ENCODE assay signal across 20 cellular contexts in the genomic region with DNA sequence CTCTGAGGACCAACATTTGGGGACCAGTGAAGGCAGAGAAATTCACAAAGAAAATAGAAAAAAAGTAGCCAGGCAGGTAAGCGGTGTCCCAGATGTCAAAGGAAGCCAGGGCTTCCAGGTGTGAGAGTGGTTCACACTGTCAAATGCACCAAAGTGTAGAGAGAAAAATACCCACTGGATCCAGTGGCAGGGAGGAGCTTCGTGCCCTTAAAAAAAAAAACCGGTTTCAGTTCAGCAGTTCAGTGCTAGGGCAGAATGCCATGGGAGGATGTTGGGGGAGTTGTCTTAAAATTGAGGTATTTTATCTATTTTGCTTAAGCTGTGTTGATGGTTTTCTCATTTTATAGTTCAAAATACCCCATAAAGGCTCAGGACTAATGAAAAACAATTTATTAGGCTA. TPM values are rescaled to one million over a fixed set of nuclear protein-coding genes. Genes with fewer than 3 reads are reported as not detected.
A peak's percentile ranks its signal among the peaks of the same experiment; 100 is the strongest.
DNase-seq lines count a peak whose midpoint lies in the region; ATAC-seq and FAIRE-seq lines count a peak whose summit lies in the region.
"Had no signal": no experiment of that assay in that cellular context is flagged by ENCODE, and none has a peak within 500 bp of the region (broad histone marks: within the 10 kb centered on the region; RNA-seq: fewer than 3 reads in every experiment).

No MANE protein-coding gene starts in this region.

- H3K4me1 Mint-ChIP-seq in CD4-positive, alpha-beta memory T cell, result peaks cover 73 to 97% (median 85%) of the 10 kb centered on the region in 4 donors
- H3K4me1 Mint-ChIP-seq in T-helper 17 cell, result peaks cover 61% of the 10 kb centered on the region
- peaks cover 90% of the 10 kb centered on the region for H3K4me1 Mint-ChIP-seq in activated naive CD8-positive, alpha-beta T cell treated with anti-CD3 and anti-CD28 coated beads, Interleukin-2, amount 50 U/mL, for 24 hours
- peaks cover 64 to 70% of the 10 kb centered on the region in 2 donors for H3K4me1 Mint-ChIP-seq in natural killer cell treated with Interleukin-12 subunit alpha and Interleukin-12 subunit beta and Interleukin-15 and Interleukin-18, amount 100 ng/mL, for 72 hours (ENCODE audit: low read depth in 2 of 2)

- peak overlapping the region; percentile 89 to 99 (median 91) for H3K27ac Mint-ChIP-seq in CD4-positive, alpha-beta memory T cell
- peak overlapping the region; percentile 92 for H3K27ac Mint-ChIP-seq in T-helper 17 cell
- H3K27ac Mint-ChIP-seq in activated naive CD8-positive, alpha-beta T cell treated with anti-CD3 and anti-CD28 coated beads, Interleukin-2, amount 50 U/mL, for 24 hours, result peak overlapping the region; percentile 79
- H3K27ac Mint-ChIP-seq in natural killer cell treated with Interleukin-12 subunit alpha and Interleukin-12 subunit beta and Interleukin-15 and Interleukin-18, amount 100 ng/mL, for 72 hours, result peak overlapping the region; percentile 74 to 86
- H3K27ac Mint-ChIP-seq: progenitor cell of endocrine pancreas had no signal

- H3K9me3 Mint-ChIP-seq in CD4-positive, alpha-beta memory T cell, result no peaks in the 10 kb centered on the region
- H3K9me3 Mint-ChIP-seq in activated naive CD8-positive, alpha-beta T cell treated with anti-CD3 and anti-CD28 coated beads, Interleukin-2, amount 50 U/mL, for 24 hours, result no peaks in the 10 kb centered on the region
- no peaks in the 10 kb centered on the region for H3K9me3 Mint-ChIP-seq in natural killer cell treated with Interleukin-12 subunit alpha and Interleukin-12 subunit beta and Interleukin-15 and Interleukin-18, amount 100 ng/mL, for 72 hours

- peaks cover 35 to 45% of the 10 kb centered on the region in 2 donors for H3K36me3 Mint-ChIP-seq in CD4-positive, alpha-beta memory T cell
- H3K36me3 Mint-ChIP-seq in T-helper 17 cell (ENCODE audit: low read depth), result peaks cover 8% of the 10 kb centered on the region
- peaks cover 34% of the 10 kb centered on the region for H3K36me3 Mint-ChIP-seq in activated naive CD8-positive, alpha-beta T cell treated with anti-CD3 and anti-CD28 coated beads, Interleukin-2, amount 50 U/mL, for 24 hours (ENCODE audit: low read depth)
- H3K36me3 Mint-ChIP-seq in natural killer cell treated with Interleukin-12 subunit alpha and Interleukin-12 subunit beta and Interleukin-15 and Interleukin-18, amount 100 ng/mL, for 72 hours, result peaks cover 6% of the 10 kb centered on the region

- CTCF ChIA-PET in CD4-positive, alpha-beta memory T cell (lab: Charles Lee; ENCODE audit: partially characterized antibody), result interaction anchor here (2.3 to 16.6 kb wide), 3 partner anchors 8 to 33 kb away, joined by 9 to 310 read pairs (median 11); no protein-coding TSS in a partner anchor

- H3K36me3 ChIP-seq in CD4-positive, alpha-beta memory T cell (ENCODE audit: insufficient read depth, low read length), result peaks cover 8% of the 10 kb centered on the region
- H3K36me3 ChIP-seq: BE2C, cardiac muscle cell, tibial artery had no signal

- DNase-seq in CD4-positive, alpha-beta memory T cell, result peak; percentile 67 to 77 (median 72)
- DNase-seq in T-helper 17 cell (peak in 1 of 3 donors; percentile 34), HCEC 1CT (no peak), urothelium cell line (ENCODE audit: low spot score) (no peak)
- no peak for DNase-seq in activated naive CD8-positive, alpha-beta T cell treated with anti-CD3 and anti-CD28 coated beads, Interleukin-2, amount 50 U/mL, for 24 hours
- DNase-seq in natural killer cell treated with Interleukin-12 subunit alpha and Interleukin-12 subunit beta and Interleukin-15 and Interleukin-18, amount 100 ng/mL, for 72 hours (ENCODE audit: low spot score), result no peak
- DNase-seq in stimulated activated CD4-positive, alpha-beta T cell treated with anti-CD3 and anti-CD28 coated beads, Interleukin-4, amount 100 ng/mL, for 24 hours, result no peak
- DNase-seq: activated CD4-positive, CD25-positive, alpha-beta regulatory T cell treated with anti-CD3 and anti-CD28 coated beads, Interleukin-2, amount 50 U/mL, for 72 hours; BE2C; DND-41; foreskin melanocyte; midbrain; NCI-H1930; NCI-H526 treated with DMSO at 0.1 percent for 48 hours; tibial artery had no signal

- intact Hi-C loops in CD4-positive, alpha-beta memory T cell (cut with micrococcal nuclease), result loop anchor here (1.0 kb wide), 1 partner anchor 10 kb away; no protein-coding TSS in a partner anchor

- H3K4me1 ChIP-seq in CD4-positive, alpha-beta memory T cell (ENCODE audit: insufficient read depth, low read length), result peaks cover 99% of the 10 kb centered on the region
- H3K4me1 ChIP-seq: BE2C, tibial artery had no signal

- POLR2A ChIA-PET in CD4-positive, alpha-beta memory T cell (lab: Charles Lee; ENCODE audit: partially characterized antibody), result interaction anchor here (0.6 to 35.7 kb wide), 5 partner anchors 2 to 683 kb away, joined by 3 to 1361 read pairs (median 5); a partner anchor contains a TSS

- H3K4me3 Mint-ChIP-seq in CD4-positive, alpha-beta memory T cell, result peak overlapping the region; percentile 11 to 85 (median 76)
- H3K4me3 Mint-ChIP-seq in T-helper 17 cell, result peak overlapping the region; percentile 80
- H3K4me3 Mint-ChIP-seq in activated naive CD8-positive, alpha-beta T cell treated with anti-CD3 and anti-CD28 coated beads, Interleukin-2, amount 50 U/mL, for 24 hours, result peak overlapping the region; percentile 9
- H3K4me3 Mint-ChIP-seq in natural killer cell treated with Interleukin-12 subunit alpha and Interleukin-12 subunit beta and Interleukin-15 and Interleukin-18, amount 100 ng/mL, for 72 hours, result peak overlapping the region; percentile 49

- no peak for FAIRE-seq in urothelium cell line (lab: Jason Lieb, UNC)

- H3K27me3 ChIP-seq in CD4-positive, alpha-beta memory T cell (ENCODE audit: insufficient read depth, low read length), result no peaks in the 10 kb centered on the region
- H3K27me3 ChIP-seq: cardiac muscle cell, tibial artery had no signal

- H3K27me3 Mint-ChIP-seq in CD4-positive, alpha-beta memory T cell, result no peaks in the 10 kb centered on the region
- no peaks in the 10 kb centered on the region for H3K27me3 Mint-ChIP-seq in T-helper 17 cell
- H3K27me3 Mint-ChIP-seq in activated naive CD8-positive, alpha-beta T cell treated with anti-CD3 and anti-CD28 coated beads, Interleukin-2, amount 50 U/mL, for 24 hours, result no peaks in the 10 kb centered on the region
- H3K27me3 Mint-ChIP-seq in natural killer cell treated with Interleukin-12 subunit alpha and Interleukin-12 subunit beta and Interleukin-15 and Interleukin-18, amount 100 ng/mL, for 72 hours, result no peaks in the 10 kb centered on the region
- H3K27me3 Mint-ChIP-seq: progenitor cell of endocrine pancreas had no signal

- H3K27ac ChIP-seq in CD4-positive, alpha-beta memory T cell (ENCODE audit: low read depth, low read length), result peak overlapping the region; percentile 73
- H3K27ac ChIP-seq: cardiac muscle cell, tibial artery had no signal

- no peaks in the 10 kb centered on the region for H3K9me3 ChIP-seq in CD4-positive, alpha-beta memory T cell (ENCODE audit: control insufficient read depth in 1 of 2, low read length in 2 of 2)
- H3K9me3 ChIP-seq in T-helper 17 cell (ENCODE audit: control insufficient read depth, low read length, poor library complexity, severe bottlenecking), result no peaks in the 10 kb centered on the region
- H3K9me3 ChIP-seq: BE2C, tibial artery had no signal

- ATAC-seq in T-helper 17 cell (peak; percentile 64), GM21825 (IDR thresholded peaks at IDR 0.05; ENCODE audit: unreplicated experiment) (no peak)
- ATAC-seq in activated naive CD8-positive, alpha-beta T cell treated with anti-CD3 and anti-CD28 coated beads, Interleukin-2, amount 50 U/mL, for 24 hours, result peak; percentile 40
- ATAC-seq in natural killer cell treated with Interleukin-12 subunit alpha and Interleukin-12 subunit beta and Interleukin-15 and Interleukin-18, amount 100 ng/mL, for 72 hours, result no peak
- ATAC-seq: Panc1 had no signal

- H3K4me3 ChIP-seq in CD4-positive, alpha-beta memory T cell (ENCODE audit: low read length in 2 of 2), result peak overlapping the region in 1 of 2 donors; percentile 15
- H3K4me3 ChIP-seq: cardiac muscle cell, tibial artery had no signal

RNA-seq across cellular contexts. Expression of a gene that starts 47.8 kb away (rescaled TPM):
- total RNA-seq in CD4-positive, alpha-beta memory T cell, result not detected
- not detected for polyA plus RNA-seq in CD4-positive, alpha-beta memory T cell
- not detected for total RNA-seq in T-helper 17 cell
- under 1 TPM in 1 of 2 donors, not detected in 1; 0.39 TPM for total RNA-seq in natural killer cell treated with Interleukin-12 subunit alpha and Interleukin-12 subunit beta and Interleukin-15 and Interleukin-18, amount 100 ng/mL, for 72 hours
- total RNA-seq: LHCN-M2, progenitor cell of endocrine pancreas had no signal
- polyA plus RNA-seq: cardiac muscle cell had no signal

Comparison
In these comparisons a context has a peak if more than half of its experiments do, and no peak if none do; other contexts are left out.
1. DNase-seq: peak in CD4-positive, alpha-beta memory T cell (5 of 5); none in activated naive CD8-positive, alpha-beta T cell treated with anti-CD3 and anti-CD28 coated beads, Interleukin-2, amount 50 U/mL, for 24 hours (single experiment), natural killer cell treated with Interleukin-12 subunit alpha and Interleukin-12 subunit beta and Interleukin-15 and Interleukin-18, amount 100 ng/mL, for 72 hours (single experiment), HCEC 1CT (single experiment), stimulated activated CD4-positive, alpha-beta T cell treated with anti-CD3 and anti-CD28 coated beads, Interleukin-4, amount 100 ng/mL, for 24 hours (single experiment) and urothelium cell line (single experiment).
2. H3K4me3 Mint-ChIP-seq: peak in every context shown above with its lines; median percentile 80 in T-helper 17 cell; 76 in CD4-positive, alpha-beta memory T cell; 49 in natural killer cell treated with Interleukin-12 subunit alpha and Interleukin-12 subunit beta and Interleukin-15 and Interleukin-18, amount 100 ng/mL, for 72 hours; 9 in activated naive CD8-positive, alpha-beta T cell treated with anti-CD3 and anti-CD28 coated beads, Interleukin-2, amount 50 U/mL, for 24 hours.
3. ATAC-seq: peak in T-helper 17 cell (single experiment) and activated naive CD8-positive, alpha-beta T cell treated with anti-CD3 and anti-CD28 coated beads, Interleukin-2, amount 50 U/mL, for 24 hours (single experiment); none in natural killer cell treated with Interleukin-12 subunit alpha and Interleukin-12 subunit beta and Interleukin-15 and Interleukin-18, amount 100 ng/mL, for 72 hours (0 of 2) and GM21825 (single experiment).
4. Peak in every context shown above with its lines, with median percentiles within 50 percentile points of each other: H3K27ac Mint-ChIP-seq.